9 cellular contexts compared by ENCODE assay signal in the genomic region with DNA sequence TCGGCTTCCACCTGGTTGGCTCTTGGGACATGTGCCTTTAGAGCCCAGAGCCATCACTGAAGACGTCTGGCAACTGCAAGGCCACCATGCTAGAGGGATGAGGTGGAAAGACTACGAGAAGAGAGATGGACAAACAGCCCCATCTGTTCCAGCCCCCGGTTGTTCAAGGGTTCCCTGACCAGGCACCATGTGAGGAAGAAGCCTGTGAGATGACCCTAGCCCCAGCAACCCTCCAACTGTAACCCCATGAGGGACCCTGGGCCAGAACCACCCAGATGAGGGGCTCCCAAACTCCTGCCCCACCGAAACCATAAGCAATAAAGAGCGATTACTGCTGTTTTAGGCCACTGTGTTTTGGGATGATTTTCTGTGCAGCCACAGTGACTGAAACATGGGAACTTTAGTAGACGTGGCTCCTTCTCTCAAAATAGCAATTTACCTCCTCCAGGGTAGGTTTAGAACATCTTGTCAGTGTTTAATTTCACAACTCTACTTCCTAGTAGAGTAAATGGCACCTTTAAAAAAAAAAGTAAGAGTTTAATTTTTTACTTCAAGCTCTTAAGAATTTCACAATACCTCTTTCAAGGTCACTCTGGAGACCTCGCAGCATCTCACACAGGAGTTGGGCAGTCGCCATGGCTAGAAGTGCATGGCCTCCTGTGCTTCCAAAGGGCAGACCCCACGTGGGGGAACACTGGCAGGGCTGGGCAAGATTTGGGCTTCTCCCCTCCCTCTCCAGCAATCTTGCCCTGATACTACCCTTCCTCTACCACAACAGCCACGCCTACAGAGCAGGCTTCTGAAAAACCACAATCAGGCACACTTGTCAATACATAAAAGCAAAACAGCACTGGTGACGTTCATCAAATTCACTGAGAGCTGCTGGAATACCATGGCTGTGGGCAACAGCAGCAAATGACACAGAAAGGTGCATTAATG. TPM values are rescaled to one million over a fixed set of nuclear protein-coding genes. Genes with fewer than 3 reads are reported as not detected.
DNase-seq lines count a peak whose midpoint lies in the region; ATAC-seq and TF ChIP-seq lines count a peak whose summit lies in the region.
"Had no signal": no experiment of that assay in that cellular context is flagged by ENCODE, and none has a peak within 500 bp of the region (broad histone marks: within the 10 kb centered on the region; RNA-seq: fewer than 3 reads in every experiment).

No MANE protein-coding gene starts in this region.

- CTCF ChIA-PET in activated CD4-positive, alpha-beta memory T cell treated with anti-CD3 and anti-CD28 coated beads, Interleukin-2, amount 10 ng/mL, durations not matched to agents 7 days and 5 days (lab: Charles Lee), result interaction anchor here (4.4 kb wide), 1 partner anchor 11 kb away, joined by 24 read pairs; no protein-coding TSS in a partner anchor
- CTCF ChIA-PET in SK-N-SH (lab: Yijun Ruan, JAX), result interaction anchor here (1.2 kb wide), 1 partner anchor 219 kb away, joined by 4 read pairs; no protein-coding TSS in a partner anchor

- TF ChIP-seq RAD21 in SK-N-SH (IDR thresholded peaks at IDR 0.05; ENCODE audit: low read length), result no peak

- peak overlapping the region; percentile 50 for H3K27ac ChIP-seq in effector memory CD4-positive, alpha-beta T cell (ENCODE audit: insufficient read depth, low read length, poor library complexity, severe bottlenecking)
- H3K27ac ChIP-seq in SK-N-SH (ENCODE audit: low read depth in 2 of 2, low read length in 1 of 2), result no peak overlapping the region
- H3K27ac ChIP-seq: neutrophil had no signal

- H3K9me3 Mint-ChIP-seq in activated CD4-positive, alpha-beta memory T cell treated with anti-CD3 and anti-CD28 coated beads, Interleukin-2, amount 10 ng/mL, durations not matched to agents 7 days and 5 days, result no peaks in the 10 kb centered on the region

- TF ChIP-seq CTCF in SK-N-SH (IDR thresholded peaks at IDR 0.05), result no peak

- no peaks in the 10 kb centered on the region for H3K36me3 ChIP-seq in effector memory CD4-positive, alpha-beta T cell (ENCODE audit: control insufficient read depth, insufficient read depth, low read length)
- H3K36me3 ChIP-seq in SK-N-SH (replicated peaks in 1 of 2; ENCODE audit: control insufficient read depth in 1 of 2, insufficient read depth in 2 of 2, low read length in 1 of 2), result no peaks in the 10 kb centered on the region
- H3K36me3 ChIP-seq: neutrophil had no signal

- POLR2A ChIA-PET in activated CD4-positive, alpha-beta memory T cell treated with anti-CD3 and anti-CD28 coated beads, Interleukin-2, amount 10 ng/mL, durations not matched to agents 7 days and 5 days (lab: Charles Lee), result interaction anchor here (1.0 to 3.9 kb wide), 8 partner anchors 10 to 248 kb away, joined by 3 to 49 read pairs (median 6); a partner anchor contains a TSS
- POLR2A ChIA-PET in SK-N-SH (lab: Yijun Ruan, JAX), result no interaction called here

- no peak for ATAC-seq in HG03175 (IDR thresholded peaks at IDR 0.05; ENCODE audit: unreplicated experiment)

- H3K9ac ChIP-seq in SK-N-SH, result no peak overlapping the region

- peaks cover 85% of the 10 kb centered on the region for H3K4me1 Mint-ChIP-seq in activated CD4-positive, alpha-beta memory T cell treated with anti-CD3 and anti-CD28 coated beads, Interleukin-2, amount 10 ng/mL, durations not matched to agents 7 days and 5 days

- H3K9me3 ChIP-seq in effector memory CD4-positive, alpha-beta T cell (ENCODE audit: control insufficient read depth, low read length), result no peaks in the 10 kb centered on the region
- no peaks in the 10 kb centered on the region for H3K9me3 ChIP-seq in SK-N-SH
- H3K9me3 ChIP-seq: neutrophil had no signal

- peaks cover 44% of the 10 kb centered on the region for H3K4me1 ChIP-seq in effector memory CD4-positive, alpha-beta T cell (ENCODE audit: control insufficient read depth, insufficient read depth, low read length, poor library complexity, severe bottlenecking)
- H3K4me1 ChIP-seq in SK-N-SH (ENCODE audit: control insufficient read depth in 1 of 2, insufficient read depth in 2 of 2, low read depth in 1 of 2, low read length in 1 of 2), result no peaks in the 10 kb centered on the region; a peak in 1 of 4 replicates

- no peak for TF ChIP-seq EP300 in SK-N-SH (IDR thresholded peaks at IDR 0.05; ENCODE audit: borderline replicate concordance in 1 of 2, low read depth in 1 of 2, low read length in 1 of 2)

- peak overlapping the region; percentile 22 for H3K4me3 Mint-ChIP-seq in activated CD4-positive, alpha-beta memory T cell treated with anti-CD3 and anti-CD28 coated beads, Interleukin-2, amount 10 ng/mL, durations not matched to agents 7 days and 5 days

- no peak overlapping the region for H2AFZ ChIP-seq in SK-N-SH (ENCODE audit: low read depth)

- peak overlapping the region; percentile 81 for H3K27ac Mint-ChIP-seq in activated CD4-positive, alpha-beta memory T cell treated with anti-CD3 and anti-CD28 coated beads, Interleukin-2, amount 10 ng/mL, durations not matched to agents 7 days and 5 days

- no peak overlapping the region for H3K4me3 ChIP-seq in effector memory CD4-positive, alpha-beta T cell (ENCODE audit: insufficient read depth, low read depth, low read length, poor library complexity, severe bottlenecking)
- no peak overlapping the region for H3K4me3 ChIP-seq in SK-N-SH (ENCODE audit: low read depth in 2 of 2, low read length in 1 of 2)

- WGBS in SK-N-SH (ENCODE audit: low lambda C conversion rate), result 20% methylated on average over 11 of the region's 12 CpGs

- H3K9me2 ChIP-seq in SK-N-SH, result no peaks in the 10 kb centered on the region

- no peaks in the 10 kb centered on the region for H3F3A ChIP-seq in SK-N-SH (replicated peaks; ENCODE audit: insufficient read depth)

- DNase-seq in M059J (ENCODE audit: low read depth), result peak; percentile 21
- DNase-seq in activated CD4-positive, alpha-beta memory T cell treated with anti-CD3 and anti-CD28 coated beads, Interleukin-2, amount 10 ng/mL, durations not matched to agents 7 days and 5 days, result peak; percentile 80
- peak; percentile 39 to 77 (median 42) for DNase-seq in effector memory CD4-positive, alpha-beta T cell
- peak; percentile 11 to 34 (median 13) for DNase-seq in stimulated activated CD4-positive, alpha-beta T cell treated with anti-CD3 and anti-CD28 coated beads, TNF-alpha, amount 100 ng/mL, for 48 hours (ENCODE audit: low read depth in 3 of 3)
- DNase-seq in NCI-H774 (lab: John Stamatoyannopoulos, UW), result no peak
- DNase-seq in SK-N-SH, result no peak
- DNase-seq in LoVo (ENCODE audit: low spot score), result no peak

- peaks cover 5% of the 10 kb centered on the region for H3K36me3 Mint-ChIP-seq in activated CD4-positive, alpha-beta memory T cell treated with anti-CD3 and anti-CD28 coated beads, Interleukin-2, amount 10 ng/mL, durations not matched to agents 7 days and 5 days (ENCODE audit: low read depth)

- H3K27me3 ChIP-seq in effector memory CD4-positive, alpha-beta T cell (replicated peaks; ENCODE audit: control insufficient read depth, insufficient read depth, low read length, poor library complexity, severe bottlenecking), result no peaks in the 10 kb centered on the region
- no peaks in the 10 kb centered on the region for H3K27me3 ChIP-seq in SK-N-SH (ENCODE audit: insufficient read depth)

- peaks cover 12% of the 10 kb centered on the region for H3K27me3 Mint-ChIP-seq in activated CD4-positive, alpha-beta memory T cell treated with anti-CD3 and anti-CD28 coated beads, Interleukin-2, amount 10 ng/mL, durations not matched to agents 7 days and 5 days

- H4K20me1 ChIP-seq in SK-N-SH (ENCODE audit: insufficient read depth), result no peaks in the 10 kb centered on the region

- H3K4me2 ChIP-seq in SK-N-SH, result no peak overlapping the region

- H3K79me2 ChIP-seq in SK-N-SH (ENCODE audit: insufficient read depth), result no peaks in the 10 kb centered on the region

TF ChIP-seq in SK-N-SH, 30 proteins besides CTCF, POLR2A, EP300 and RAD21 (continues in another document):
- TF ChIP-seq NFIC (IDR thresholded peaks at IDR 0.05; ENCODE audit: borderline replicate concordance), result no peak
- no peak for TF ChIP-seq MXI1 (IDR thresholded peaks at IDR 0.05; ENCODE audit: low read depth, low read length)
- TF ChIP-seq TEAD4 (IDR thresholded peaks at IDR 0.05; ENCODE audit: borderline replicate concordance, insufficient read depth), result no peak
- TF ChIP-seq RCOR1 (IDR thresholded peaks at IDR 0.05; ENCODE audit: low read length), result no peak
- TF ChIP-seq, protein P1, sequence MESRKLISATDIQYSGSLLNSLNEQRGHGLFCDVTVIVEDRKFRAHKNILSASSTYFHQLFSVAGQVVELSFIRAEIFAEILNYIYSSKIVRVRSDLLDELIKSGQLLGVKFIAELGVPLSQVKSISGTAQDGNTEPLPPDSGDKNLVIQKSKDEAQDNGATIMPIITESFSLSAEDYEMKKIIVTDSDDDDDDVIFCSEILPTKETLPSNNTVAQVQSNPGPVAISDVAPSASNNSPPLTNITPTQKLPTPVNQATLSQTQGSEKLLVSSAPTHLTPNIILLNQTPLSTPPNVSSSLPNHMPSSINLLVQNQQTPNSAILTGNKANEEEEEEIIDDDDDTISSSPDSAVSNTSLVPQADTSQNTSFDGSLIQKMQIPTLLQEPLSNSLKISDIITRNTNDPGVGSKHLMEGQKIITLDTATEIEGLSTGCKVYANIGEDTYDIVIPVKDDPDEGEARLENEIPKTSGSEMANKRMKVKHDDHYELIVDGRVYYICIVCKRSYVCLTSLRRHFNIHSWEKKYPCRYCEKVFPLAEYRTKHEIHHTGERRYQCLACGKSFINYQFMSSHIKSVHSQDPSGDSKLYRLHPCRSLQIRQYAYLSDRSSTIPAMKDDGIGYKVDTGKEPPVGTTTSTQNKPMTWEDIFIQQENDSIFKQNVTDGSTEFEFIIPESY (IDR thresholded peaks at IDR 0.05; ENCODE audit: borderline replicate concordance, low read depth), result no peak
- TF ChIP-seq, protein P2, sequence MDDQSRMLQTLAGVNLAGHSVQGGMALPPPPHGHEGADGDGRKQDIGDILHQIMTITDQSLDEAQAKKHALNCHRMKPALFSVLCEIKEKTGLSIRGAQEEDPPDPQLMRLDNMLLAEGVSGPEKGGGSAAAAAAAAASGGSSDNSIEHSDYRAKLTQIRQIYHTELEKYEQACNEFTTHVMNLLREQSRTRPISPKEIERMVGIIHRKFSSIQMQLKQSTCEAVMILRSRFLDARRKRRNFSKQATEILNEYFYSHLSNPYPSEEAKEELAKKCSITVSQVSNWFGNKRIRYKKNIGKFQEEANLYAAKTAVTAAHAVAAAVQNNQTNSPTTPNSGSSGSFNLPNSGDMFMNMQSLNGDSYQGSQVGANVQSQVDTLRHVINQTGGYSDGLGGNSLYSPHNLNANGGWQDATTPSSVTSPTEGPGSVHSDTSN (IDR thresholded peaks at IDR 0.05), result no peak

RNA-seq across cellular contexts. Expression of a gene that starts 48.8 kb away (rescaled TPM):
- not detected in 2 replicates for total RNA-seq in M059J (2014; rRNA removed; shearing (Covaris generic))
- 1 to 10 TPM; 1.8 to 2.3 TPM for total RNA-seq in activated CD4-positive, alpha-beta memory T cell treated with anti-CD3 and anti-CD28 coated beads, Interleukin-2, amount 10 ng/mL, durations not matched to agents 7 days and 5 days
- polyA plus RNA-seq in SK-N-SH (2012; rRNA removed), result not detected in 2 replicates
- polyA plus RNA-seq in SK-N-SH (2012; cell fraction: cytosol; rRNA removed), result 0.03 and 0.04 TPM in 2 replicates
- polyA plus RNA-seq in SK-N-SH (2012; cell fraction: nucleus; rRNA removed), result 0.04 TPM in 1 of 2 replicates, not detected in the other

Comparison
In these comparisons a context has a peak if more than half of its experiments do, and no peak if none do; other contexts are left out.
1. DNase-seq: peak in M059J (single experiment), activated CD4-positive, alpha-beta memory T cell treated with anti-CD3 and anti-CD28 coated beads, Interleukin-2, amount 10 ng/mL, durations not matched to agents 7 days and 5 days (single experiment), effector memory CD4-positive, alpha-beta T cell (3 of 3) and stimulated activated CD4-positive, alpha-beta T cell treated with anti-CD3 and anti-CD28 coated beads, TNF-alpha, amount 100 ng/mL, for 48 hours (3 of 3); none in NCI-H774 (single experiment), SK-N-SH (single experiment) and LoVo (single experiment).